21 cellular contexts compared by ENCODE assay signal in the genomic region with DNA sequence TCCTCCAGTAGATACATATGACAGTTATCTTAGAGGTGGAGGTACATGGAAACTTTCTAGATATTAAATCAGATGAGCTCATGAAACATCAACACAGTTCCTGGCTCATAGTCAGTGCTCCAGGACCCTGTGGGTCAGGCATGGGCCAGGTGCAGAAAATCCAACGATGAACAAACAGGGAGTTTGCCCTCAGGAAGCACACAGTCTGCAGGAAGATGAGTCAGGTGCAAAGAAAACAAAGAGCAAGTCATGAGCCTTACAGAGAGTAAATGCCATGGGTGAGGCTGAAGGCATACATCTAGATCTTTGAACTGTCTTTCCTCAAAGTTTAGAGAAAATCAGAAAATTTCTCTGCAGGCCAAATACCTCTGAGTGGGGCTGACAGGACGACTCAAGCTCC.
DNase-seq lines count a peak whose midpoint lies in the region; ATAC-seq, FAIRE-seq and TF ChIP-seq lines count a peak whose summit lies in the region.
"Had no signal": no experiment of that assay in that cellular context is flagged by ENCODE, and none has a peak within 500 bp of the region (broad histone marks: within the 10 kb centered on the region; RNA-seq: fewer than 3 reads in every experiment).

No MANE protein-coding gene starts in this region.

- no peaks in the 10 kb centered on the region for H3K36me3 Mint-ChIP-seq in endodermal cell (ENCODE audit: low read depth)
- no peaks in the 10 kb centered on the region for H3K36me3 Mint-ChIP-seq in activated naive CD4-positive, alpha-beta T cell treated with anti-CD3 and anti-CD28 coated beads, Interleukin-2, amount 10 ng/mL, durations not matched to agents 7 days and 5 days

- 0 out of 3 replicates have a peak overlapping the region, but pooled peaks have one; percentile 11 for H3K4me2 ChIP-seq in A549
- H3K4me2 ChIP-seq: BLaER1 had no signal

- H3K27me3 Mint-ChIP-seq in endodermal cell (ENCODE audit: insufficient read depth) = peaks cover 3% of the 10 kb centered on the region
- peaks cover 15% of the 10 kb centered on the region for H3K27me3 Mint-ChIP-seq in activated naive CD4-positive, alpha-beta T cell treated with anti-CD3 and anti-CD28 coated beads, Interleukin-2, amount 10 ng/mL, durations not matched to agents 7 days and 5 days

- H3K9me3 Mint-ChIP-seq in endodermal cell = peaks cover 15% of the 10 kb centered on the region
- H3K9me3 Mint-ChIP-seq in activated naive CD4-positive, alpha-beta T cell treated with anti-CD3 and anti-CD28 coated beads, Interleukin-2, amount 10 ng/mL, durations not matched to agents 7 days and 5 days = no peaks in the 10 kb centered on the region

- WGBS in A549 (ENCODE audit: missing lambda C conversion rate) = 21% methylated on average over 2 of the region's 2 CpGs
- 67 to 82% methylated on average over 1 to 2 of the region's 2 CpGs for WGBS in endodermal cell (ENCODE audit: insufficient coverage in 1 of 2, insufficient read length in 1 of 2), 2 experiments

- H3K27me3 ChIP-seq in Panc1 (ENCODE audit: control insufficient read depth, insufficient read depth, low read length) (no peaks in the 10 kb centered on the region), endodermal cell (ENCODE audit: control insufficient read depth, insufficient read depth, low read length, poor library complexity, severe bottlenecking) (no peaks in the 10 kb centered on the region)
- H3K27me3 ChIP-seq: BLaER1 had no signal

- in situ Hi-C loops in Panc1 (cut with HindIII; ENCODE audit: low pct_unique_long_range_greater_than_20kb, low sequenced_read_pairs) = no loop called here

- TF ChIP-seq CTCF in A549 (IDR thresholded peaks at IDR 0.05) = no peak
- no peak for TF ChIP-seq CTCF in Panc1 (IDR thresholded peaks at IDR 0.05)
- TF ChIP-seq CTCF in endodermal cell (conservative IDR thresholded peaks at IDR 0.05) = no peak

- no peak for TF ChIP-seq POLR2A in A549 (IDR thresholded peaks at IDR 0.05; ENCODE audit: low read length)

- BruUV-seq in Panc1 (replicated peaks; lab: Mats Ljungman, UMichigan) = no TSS peak

- H3K27ac ChIP-seq in A549 (peak overlapping the region; percentile 50 to 85; a peak in 5 of 6 replicates), Panc1 (ENCODE audit: low read length) (peak overlapping the region; percentile 32; the same call in 1 of the 2 replicates), endodermal cell (ENCODE audit: low read depth, low read length) (no peak overlapping the region)
- H3K27ac ChIP-seq: BLaER1, HL-60 had no signal

- no peaks in the 10 kb centered on the region for H3K36me3 ChIP-seq in Panc1 (ENCODE audit: control insufficient read depth, insufficient read depth, low read length)
- H3K36me3 ChIP-seq in endodermal cell (ENCODE audit: control insufficient read depth, insufficient read depth, low read length) = no peaks in the 10 kb centered on the region
- H3K36me3 ChIP-seq: BLaER1 had no signal

- H3K4me3 ChIP-seq in A549 = no peak overlapping the region
- no peak overlapping the region for H3K4me3 ChIP-seq in Panc1 (ENCODE audit: low read depth in 2 of 2, low read length in 2 of 2)
- H3K4me3 ChIP-seq in endodermal cell (ENCODE audit: low read length) = no peak overlapping the region
- H3K4me3 ChIP-seq: BLaER1, GM12878, K562 had no signal

- H3K4me1 Mint-ChIP-seq in endodermal cell = peaks cover 12% of the 10 kb centered on the region
- H3K4me1 Mint-ChIP-seq in activated naive CD4-positive, alpha-beta T cell treated with anti-CD3 and anti-CD28 coated beads, Interleukin-2, amount 10 ng/mL, durations not matched to agents 7 days and 5 days = peaks cover 4% of the 10 kb centered on the region

- DNase-seq in A549 (ENCODE audit: low read depth in 1 of 2, low spot score in 1 of 2) (peak in 1 of 2 experiments; percentile 61), Panc1 (ENCODE audit: low read depth, low spot score) (no peak), endodermal cell (peak; percentile 19), left colon (no peak), NCI-H1105 (lab: John Stamatoyannopoulos, UW) (no peak), NAMALWA (ENCODE audit: low spot score) (no peak), NCI-H446 (lab: John Stamatoyannopoulos, UW) (no peak)
- DNase-seq in activated naive CD4-positive, alpha-beta T cell treated with anti-CD3 and anti-CD28 coated beads, Interleukin-2, amount 10 ng/mL, durations not matched to agents 7 days and 5 days = no peak
- DNase-seq: 8988T; CD8-positive, alpha-beta memory T cell; DMS79 treated with DMSO at 0.1 percent for 48 hours; NCI-H1436 treated with DMSO at 0.1 percent for 48 hours; NCI-H2029 treated with DMSO at 0.1 percent for 48 hours; NCI-H510A treated with DMSO at 0.1 percent for 48 hours; SHP77 had no signal

- H3K9me3 ChIP-seq in A549 = peaks cover 16% of the 10 kb centered on the region; the same call in 2 of the 3 replicates
- no peaks in the 10 kb centered on the region for H3K9me3 ChIP-seq in Panc1 (ENCODE audit: control insufficient read depth, insufficient read depth, low read depth, low read length)
- H3K9me3 ChIP-seq in endodermal cell (ENCODE audit: control insufficient read depth, low read length) = no peaks in the 10 kb centered on the region
- H3K9me3 ChIP-seq: BLaER1 had no signal

- POLR2A ChIA-PET in A549 (lab: Yijun Ruan, JAX) (no interaction called here), Panc1 (lab: Charles Lee) (no interaction called here)

- H3K27ac Mint-ChIP-seq in endodermal cell = no peak overlapping the region
- no peak overlapping the region for H3K27ac Mint-ChIP-seq in activated naive CD4-positive, alpha-beta T cell treated with anti-CD3 and anti-CD28 coated beads, Interleukin-2, amount 10 ng/mL, durations not matched to agents 7 days and 5 days

- TF ChIP-seq RAD21 in A549 (conservative IDR thresholded peaks at IDR 0.05 in 1 of 2, IDR thresholded peaks at IDR 0.05 in 1 of 2) = no peak

- ATAC-seq in A549 (peak in 1 of 2 experiments; percentile 62; a peak in 3 of 6 replicates), Panc1 (peak; percentile 52), left colon (peak; percentile 47)
- ATAC-seq: K562 had no signal

- CTCF ChIA-PET in A549 (lab: Yijun Ruan, JAX) (interaction anchor here (0.8 to 5.3 kb wide), 7 partner anchors 10 to 189 kb away, joined by 3 to 20 read pairs (median 6); no protein-coding TSS in a partner anchor), Panc1 (lab: Charles Lee) (no interaction called here)
- CTCF ChIA-PET in activated naive CD4-positive, alpha-beta T cell treated with anti-CD3 and anti-CD28 coated beads, Interleukin-2, amount 10 ng/mL, durations not matched to agents 7 days and 5 days (lab: Charles Lee) = no interaction called here

- intact Hi-C loops in Panc1 (cut with micrococcal nuclease; ENCODE audit: unreplicated experiment) (no loop called here), left colon (cut with DNase I, micrococcal nuclease) (no loop called here)

- H3K4me3 Mint-ChIP-seq in endodermal cell = no peak overlapping the region
- no peak overlapping the region for H3K4me3 Mint-ChIP-seq in activated naive CD4-positive, alpha-beta T cell treated with anti-CD3 and anti-CD28 coated beads, Interleukin-2, amount 10 ng/mL, durations not matched to agents 7 days and 5 days

- peak; percentile 18 for FAIRE-seq in A549 (lab: Jason Lieb, UNC)
- FAIRE-seq: G401.6, GM12878, GM18507, K562 had no signal

- H3K9ac ChIP-seq in endodermal cell (ENCODE audit: extremely low read depth, low read length, poor library complexity, severe bottlenecking) = no peak overlapping the region
- H3K9ac ChIP-seq: BLaER1 had no signal

- 0 out of 5 replicates have a peak, but pooled peaks of 1 of the 2 experiments have one; percentile 21 for TF ChIP-seq EP300 in A549 (IDR thresholded peaks at IDR 0.05)

- H3K4me1 ChIP-seq in A549 (peaks cover 34% of the 10 kb centered on the region), Panc1 (ENCODE audit: control insufficient read depth, insufficient read depth, low read length) (0 out of 2 replicates have a peak, but pooled peaks cover 3% of the 10 kb centered on the region), endodermal cell (ENCODE audit: control insufficient read depth, insufficient read depth, low read length) (peaks cover 9% of the 10 kb centered on the region)
- H3K4me1 ChIP-seq: BLaER1 had no signal

TF ChIP-seq in A549, 52 proteins besides CTCF, POLR2A, EP300 and RAD21 (continues in another document):
- TF ChIP-seq GATA3 (IDR thresholded peaks at IDR 0.05; ENCODE audit: borderline replicate concordance) (0 out of 2 replicates have a peak, but pooled peaks have one; percentile 13), ZC3H11A (IDR thresholded peaks at IDR 0.05) (no peak), MAFK (IDR thresholded peaks at IDR 0.05; ENCODE audit: partially characterized antibody) (no peak), RCOR1 (IDR thresholded peaks at IDR 0.05; ENCODE audit: low read depth, low read length) (no peak), HOXA7 (CRISPR knock-in tag; IDR thresholded peaks at IDR 0.05) (no peak), HEYL (CRISPR knock-in tag; IDR thresholded peaks at IDR 0.05) (no peak), FOSL2 (IDR thresholded peaks at IDR 0.05) (0 out of 2 replicates have a peak, but pooled peaks have one; percentile 22), FOSL2 (CRISPR knock-in tag; IDR thresholded peaks at IDR 0.05) (peak; percentile 26; the same call in 1 of the 2 replicates), ZFP36 (IDR thresholded peaks at IDR 0.05; ENCODE audit: borderline replicate concordance, partially characterized antibody) (no peak), SMC3 (IDR thresholded peaks at IDR 0.05) (no peak)
- TF ChIP-seq, protein P1, sequence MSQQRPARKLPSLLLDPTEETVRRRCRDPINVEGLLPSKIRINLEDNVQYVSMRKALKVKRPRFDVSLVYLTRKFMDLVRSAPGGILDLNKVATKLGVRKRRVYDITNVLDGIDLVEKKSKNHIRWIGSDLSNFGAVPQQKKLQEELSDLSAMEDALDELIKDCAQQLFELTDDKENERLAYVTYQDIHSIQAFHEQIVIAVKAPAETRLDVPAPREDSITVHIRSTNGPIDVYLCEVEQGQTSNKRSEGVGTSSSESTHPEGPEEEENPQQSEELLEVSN (IDR thresholded peaks at IDR 0.05; ENCODE audit: borderline replicate concordance, low read depth) = no peak
- TF ChIP-seq, protein P2, sequence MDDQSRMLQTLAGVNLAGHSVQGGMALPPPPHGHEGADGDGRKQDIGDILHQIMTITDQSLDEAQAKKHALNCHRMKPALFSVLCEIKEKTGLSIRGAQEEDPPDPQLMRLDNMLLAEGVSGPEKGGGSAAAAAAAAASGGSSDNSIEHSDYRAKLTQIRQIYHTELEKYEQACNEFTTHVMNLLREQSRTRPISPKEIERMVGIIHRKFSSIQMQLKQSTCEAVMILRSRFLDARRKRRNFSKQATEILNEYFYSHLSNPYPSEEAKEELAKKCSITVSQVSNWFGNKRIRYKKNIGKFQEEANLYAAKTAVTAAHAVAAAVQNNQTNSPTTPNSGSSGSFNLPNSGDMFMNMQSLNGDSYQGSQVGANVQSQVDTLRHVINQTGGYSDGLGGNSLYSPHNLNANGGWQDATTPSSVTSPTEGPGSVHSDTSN (IDR thresholded peaks at IDR 0.05) = no peak
- TF ChIP-seq, protein P3, sequence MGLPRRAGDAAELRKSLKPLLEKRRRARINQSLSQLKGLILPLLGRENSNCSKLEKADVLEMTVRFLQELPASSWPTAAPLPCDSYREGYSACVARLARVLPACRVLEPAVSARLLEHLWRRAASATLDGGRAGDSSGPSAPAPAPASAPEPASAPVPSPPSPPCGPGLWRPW (IDR thresholded peaks at IDR 0.05) = peak; percentile 24; the same call in 1 of the 2 replicates
